ENCODE assay signal across 23 cellular contexts in genomic region chr19:8504171-8504570, GRCh38. TPM values are rescaled to one million over a fixed set of nuclear protein-coding genes. Genes with fewer than 3 reads are reported as not detected.
DNase-seq lines count a peak whose midpoint lies in the region; FAIRE-seq and TF ChIP-seq lines count a peak whose summit lies in the region.
"Had no signal": no experiment of that assay in that cellular context is flagged by ENCODE, and none has a peak within 500 bp of the region (broad histone marks: within the 10 kb centered on the region; RNA-seq: fewer than 3 reads in every experiment).

No MANE protein-coding gene starts in this region.

- H3K4me3 ChIP-seq in neutrophil (ENCODE audit: low read depth in 1 of 2, low read length in 1 of 2): peak overlapping the region; percentile 59 to 76
- no peak overlapping the region for H3K4me3 ChIP-seq in vagina
- H3K4me3 ChIP-seq: smooth muscle cell, upper lobe of left lung had no signal

- no peaks in the 10 kb centered on the region for H3K27me3 ChIP-seq in neutrophil
- no peaks in the 10 kb centered on the region for H3K27me3 ChIP-seq in vagina
- H3K27me3 ChIP-seq: upper lobe of left lung had no signal

- H3K4me3 Mint-ChIP-seq in T-helper 1 cell treated with Interleukin-12 subunit alpha and Interleukin-12 subunit beta and Interleukin-4 antibody, amounts not matched to agents 30 μg/mL and 1 μg/mL, for 36 hours: peak overlapping the region; percentile 17
- peak overlapping the region; percentile 4 to 74 (median 59) for H3K4me3 Mint-ChIP-seq in brain
- H3K4me3 Mint-ChIP-seq: activated CD4-positive, alpha-beta memory T cell treated with anti-CD3 and anti-CD28 coated beads for 36 hours; HFFc6; stimulated activated memory B cell treated with anti-CD40 and anti-IgM and Interleukin-4, amounts not matched to agents 10 μg/mL and 1 μg/mL and 100 μg/mL, for 72 hours had no signal

- TF ChIP-seq POLR2A in H54 (IDR thresholded peaks at IDR 0.05; ENCODE audit: low read depth, low read length) (no peak), vagina (IDR thresholded peaks at IDR 0.05) (no peak)

- peaks cover 72 to 77% of the 10 kb centered on the region in 2 experiments for H3K4me1 ChIP-seq in neutrophil (ENCODE audit: control insufficient read depth in 1 of 2, insufficient read depth in 1 of 2, low read depth in 1 of 2, low read length in 1 of 2)
- peaks cover 14% of the 10 kb centered on the region for H3K4me1 ChIP-seq in vagina

- no peaks in the 10 kb centered on the region for H3K36me3 Mint-ChIP-seq in T-helper 1 cell treated with Interleukin-12 subunit alpha and Interleukin-12 subunit beta and Interleukin-4 antibody, amounts not matched to agents 30 μg/mL and 1 μg/mL, for 36 hours (ENCODE audit: low read depth)
- H3K36me3 Mint-ChIP-seq in brain: peaks cover 9% of the 10 kb centered on the region
- H3K36me3 Mint-ChIP-seq: activated CD4-positive, alpha-beta memory T cell treated with anti-CD3 and anti-CD28 coated beads for 36 hours; stimulated activated memory B cell treated with anti-CD40 and anti-IgM and Interleukin-4, amounts not matched to agents 10 μg/mL and 1 μg/mL and 100 μg/mL, for 72 hours had no signal

- no peaks in the 10 kb centered on the region for H3K9me3 Mint-ChIP-seq in T-helper 1 cell treated with Interleukin-12 subunit alpha and Interleukin-12 subunit beta and Interleukin-4 antibody, amounts not matched to agents 30 μg/mL and 1 μg/mL, for 36 hours
- H3K9me3 Mint-ChIP-seq in brain: peaks cover 0 to 5% (median 0%) of the 10 kb centered on the region in 5 experiments
- H3K9me3 Mint-ChIP-seq: activated CD4-positive, alpha-beta memory T cell treated with anti-CD3 and anti-CD28 coated beads for 36 hours; HFFc6; stimulated activated memory B cell treated with anti-CD40 and anti-IgM and Interleukin-4, amounts not matched to agents 10 μg/mL and 1 μg/mL and 100 μg/mL, for 72 hours had no signal

- H3K36me3 ChIP-seq in neutrophil: peaks cover 1% of the 10 kb centered on the region
- no peaks in the 10 kb centered on the region for H3K36me3 ChIP-seq in vagina
- H3K36me3 ChIP-seq: upper lobe of left lung had no signal

- no peak for TF ChIP-seq CTCF in brain (conservative IDR thresholded peaks at IDR 0.05)
- TF ChIP-seq CTCF in neutrophil (IDR thresholded peaks at IDR 0.05): no peak
- no peak for TF ChIP-seq CTCF in vagina (IDR thresholded peaks at IDR 0.05)

- H3K27ac Mint-ChIP-seq in T-helper 1 cell treated with Interleukin-12 subunit alpha and Interleukin-12 subunit beta and Interleukin-4 antibody, amounts not matched to agents 30 μg/mL and 1 μg/mL, for 36 hours: no peak overlapping the region
- H3K27ac Mint-ChIP-seq in brain: peak overlapping the region in 2 of 5 experiments; percentile 36 to 43
- H3K27ac Mint-ChIP-seq: activated CD4-positive, alpha-beta memory T cell treated with anti-CD3 and anti-CD28 coated beads for 36 hours; HFFc6; stimulated activated memory B cell treated with anti-CD40 and anti-IgM and Interleukin-4, amounts not matched to agents 10 μg/mL and 1 μg/mL and 100 μg/mL, for 72 hours had no signal

- no peaks in the 10 kb centered on the region for H3K27me3 Mint-ChIP-seq in T-helper 1 cell treated with Interleukin-12 subunit alpha and Interleukin-12 subunit beta and Interleukin-4 antibody, amounts not matched to agents 30 μg/mL and 1 μg/mL, for 36 hours (ENCODE audit: low read depth)
- H3K27me3 Mint-ChIP-seq in brain: peaks cover 3% of the 10 kb centered on the region
- H3K27me3 Mint-ChIP-seq: activated CD4-positive, alpha-beta memory T cell treated with anti-CD3 and anti-CD28 coated beads for 36 hours had no signal

- H3K27ac ChIP-seq in neutrophil (peak overlapping the region; percentile 98), vagina (no peak overlapping the region)

- intact Hi-C loops in vagina (cut with DNase I): loop anchor here (10.0 kb wide), 1 partner anchor 149 kb away; no protein-coding TSS in a partner anchor

- peaks cover 17% of the 10 kb centered on the region for H3K4me1 Mint-ChIP-seq in T-helper 1 cell treated with Interleukin-12 subunit alpha and Interleukin-12 subunit beta and Interleukin-4 antibody, amounts not matched to agents 30 μg/mL and 1 μg/mL, for 36 hours (ENCODE audit: low read depth)
- peaks cover 24% of the 10 kb centered on the region for H3K4me1 Mint-ChIP-seq in brain

- FAIRE-seq in H54 (lab: Jason Lieb, UNC): no peak
- FAIRE-seq: A204.1, G401.6, GM19239, islet of Langerhans had no signal

- no peaks in the 10 kb centered on the region for H3K9me3 ChIP-seq in neutrophil
- H3K9me3 ChIP-seq in vagina: no peaks in the 10 kb centered on the region
- H3K9me3 ChIP-seq: upper lobe of left lung had no signal

- DNase-seq in T-helper 1 cell (no peak), OCI-M1 (lab: John Stamatoyannopoulos, UW) (peak; percentile 97), COLO829 (ENCODE audit: low spot score) (no peak), H54 (ENCODE audit: insufficient read length, low spot score) (no peak), vagina (ENCODE audit: extremely low spot score in 2 of 2) (no peak)
- DNase-seq: activated CD4-positive, alpha-beta memory T cell treated with anti-CD3 and anti-CD28 coated beads for 36 hours; activated gamma-delta T cell treated with Interleukin-2 at 50 U/mL for 16 hours; dermis blood vessel endothelial cell; head of caudate nucleus; HFFc6; NCI-H1417 treated with DMSO at 0.1 percent for 48 hours; NCI-H226; T1000 had no signal

RNA-seq across cellular contexts. Expression of gene PRAM1, which starts 1.7 kb away (rescaled TPM):
- polyA plus RNA-seq in brain (ENCODE audit: insufficient read depth, low read depth, low replicate concordance): 1.4 TPM
- total RNA-seq in vagina: 0.49 TPM
- total RNA-seq: dermis blood vessel endothelial cell, smooth muscle cell had no signal

RNA-seq across cellular contexts. Expression of gene ZNF414, which starts 9.8 kb away (rescaled TPM):
- polyA plus RNA-seq in brain (ENCODE audit: insufficient read depth, low read depth, low replicate concordance): 90.5 TPM
- 27.5 TPM for total RNA-seq in vagina

RNA-seq across cellular contexts. Expression of gene HNRNPM, which starts 59.4 kb away (rescaled TPM):
- 204 TPM for polyA plus RNA-seq in brain (ENCODE audit: insufficient read depth, low read depth, low replicate concordance)
- total RNA-seq in vagina: 140 TPM

Comparison
In these comparisons a context has a peak if more than half of its experiments do, and no peak if none do; other contexts are left out.
1. H3K4me3 ChIP-seq: peak in neutrophil (2 of 2); none in vagina (0 of 2).